10 cellular contexts compared by ENCODE assay signal in the genomic region with DNA sequence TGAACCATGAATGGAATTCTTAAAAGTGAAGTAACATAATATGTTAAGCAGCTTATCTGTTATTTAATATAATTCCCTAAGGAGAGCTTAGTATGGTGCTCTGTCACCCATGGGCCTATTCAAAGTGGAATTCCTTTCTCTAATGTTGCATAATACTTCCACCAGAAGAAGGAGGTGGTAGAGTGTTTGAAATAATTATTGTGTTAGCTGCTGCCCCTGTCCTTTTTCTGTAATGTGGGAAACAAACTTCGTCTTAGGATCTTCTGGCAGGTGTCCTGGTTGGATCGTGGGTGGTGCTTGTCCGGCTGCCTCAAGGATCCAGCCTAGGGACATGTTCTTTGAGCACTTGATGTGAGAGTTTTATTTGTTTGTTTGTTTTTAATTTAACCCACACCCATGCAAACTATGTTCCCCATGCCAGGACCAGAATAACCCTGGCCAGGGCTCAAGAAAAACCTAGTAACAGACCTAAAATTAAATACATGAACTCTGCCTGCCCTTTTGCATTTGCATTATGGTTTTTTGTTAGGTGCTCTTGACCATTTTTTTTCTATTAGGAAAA. TPM values are rescaled to one million over a fixed set of nuclear protein-coding genes. Genes with fewer than 3 reads are reported as not detected.
DNase-seq lines count a peak whose midpoint lies in the region; ATAC-seq and TF ChIP-seq lines count a peak whose summit lies in the region.
"Had no signal": no experiment of that assay in that cellular context is flagged by ENCODE, and none has a peak within 500 bp of the region (broad histone marks: within the 10 kb centered on the region; RNA-seq: fewer than 3 reads in every experiment).

No MANE protein-coding gene starts in this region.

- H3K4me1 ChIP-seq in right cardiac atrium (ENCODE audit: control insufficient read depth, insufficient read depth, low read length) (peaks cover 15% of the 10 kb centered on the region), thymus (ENCODE audit: control insufficient read depth, insufficient read depth, low read length) (peaks cover 12% of the 10 kb centered on the region)

- no peak overlapping the region for H3K27ac Mint-ChIP-seq in type B pancreatic cell

- DNase-seq in HCEC 1CT (peak; percentile 8), astrocyte of the hippocampus (ENCODE audit: low read depth, low spot score) (peak; percentile 71), right cardiac atrium (peak; percentile 47 to 68 (median 58)), NCI-H1048 (lab: John Stamatoyannopoulos, UW) (no peak), epidermal melanocyte (ENCODE audit: insufficient read length, low spot score) (no peak), type B pancreatic cell (ENCODE audit: extremely low spot score, unreplicated experiment) (no peak)
- no peak for DNase-seq in stimulated activated CD4-positive, alpha-beta T cell treated with anti-CD3 and anti-CD28 coated beads, Interleukin-2, amount 100 ng/mL, for 24 hours
- DNase-seq: activated CD4-positive, alpha-beta T cell treated with anti-CD3 and anti-CD28 coated beads, Interleukin-2, amount 50 U/mL, for 4 hours had no signal

- 9% methylated on average over 3 of the region's 3 CpGs for WGBS in right cardiac atrium
- 90% methylated on average over 3 of the region's 3 CpGs for WGBS in thymus

- H3K4me3 Mint-ChIP-seq in type B pancreatic cell: no peak overlapping the region
- H3K4me3 Mint-ChIP-seq: central memory CD8-positive, alpha-beta T cell had no signal

- TF ChIP-seq CTCF in type B pancreatic cell (conservative IDR thresholded peaks at IDR 0.05): no peak

- H3K9me3 Mint-ChIP-seq in type B pancreatic cell: no peaks in the 10 kb centered on the region
- H3K9me3 Mint-ChIP-seq: central memory CD8-positive, alpha-beta T cell had no signal

- peak; percentile 63 to 70 for ATAC-seq in right cardiac atrium

- H3K36me3 Mint-ChIP-seq in type B pancreatic cell: peaks cover 12% of the 10 kb centered on the region

- H3K27me3 Mint-ChIP-seq in type B pancreatic cell: no peaks in the 10 kb centered on the region
- H3K27me3 Mint-ChIP-seq: central memory CD8-positive, alpha-beta T cell had no signal

- H3K27ac ChIP-seq in right cardiac atrium (ENCODE audit: low read length) (peak overlapping the region; percentile 62), thymus (ENCODE audit: low read depth) (peak overlapping the region; percentile 2)

- intact Hi-C loops in right cardiac atrium (cut with DNase I): no loop called here

- peaks cover 5% of the 10 kb centered on the region for H3K4me1 Mint-ChIP-seq in type B pancreatic cell (ENCODE audit: unreplicated experiment)
- H3K4me1 Mint-ChIP-seq: central memory CD8-positive, alpha-beta T cell had no signal

- H3K4me3 ChIP-seq in right cardiac atrium (ENCODE audit: low read length) (no peak overlapping the region), thymus (ENCODE audit: low read length) (no peak overlapping the region)

- no peaks in the 10 kb centered on the region for H3K27me3 ChIP-seq in right cardiac atrium (ENCODE audit: control insufficient read depth, insufficient read depth)
- H3K27me3 ChIP-seq in thymus (ENCODE audit: control insufficient read depth, insufficient read depth): no peaks in the 10 kb centered on the region

- H3K36me3 ChIP-seq in thymus (ENCODE audit: control insufficient read depth, insufficient read depth): no peaks in the 10 kb centered on the region

- H3K9me3 ChIP-seq in right cardiac atrium (ENCODE audit: control insufficient read depth, low read length) (no peaks in the 10 kb centered on the region), thymus (ENCODE audit: control insufficient read depth) (no peaks in the 10 kb centered on the region)

RNA-seq across cellular contexts. Expression of gene ZNRF1, which starts 46.1 kb away (rescaled TPM):
- total RNA-seq in right cardiac atrium (10 to 100 TPM; 10.8 to 19.6 (median 13.7) TPM), type B pancreatic cell (ENCODE audit: low replicate concordance) (38.4 and 49.2 TPM in 2 replicates)
- polyA plus RNA-seq in right cardiac atrium (10.7 TPM), thymus (26.6 TPM)

RNA-seq across cellular contexts. Expression of gene WDR59, which starts 60.0 kb away (rescaled TPM):
- total RNA-seq in right cardiac atrium: 10 to 100 TPM; 35.0 to 62.3 (median 47.2) TPM
- 17.4 TPM for polyA plus RNA-seq in right cardiac atrium
- polyA plus RNA-seq in thymus: 55.9 TPM
- total RNA-seq in type B pancreatic cell (ENCODE audit: low replicate concordance): 85.9 and 88.9 TPM in 2 replicates

Comparison
In these comparisons a context has a peak if more than half of its experiments do, and no peak if none do; other contexts are left out.
1. DNase-seq: peak in HCEC 1CT (single experiment), astrocyte of the hippocampus (single experiment) and right cardiac atrium (3 of 3); none in NCI-H1048 (single experiment), epidermal melanocyte (single experiment), stimulated activated CD4-positive, alpha-beta T cell treated with anti-CD3 and anti-CD28 coated beads, Interleukin-2, amount 100 ng/mL, for 24 hours (0 of 2) and type B pancreatic cell (single experiment).